In genomic region chr18:3597159-3597977, GRCh38 we compare ENCODE assay signal across 8 cellular contexts.
DNase-seq lines count a peak whose midpoint lies in the region; ATAC-seq and TF ChIP-seq lines count a peak whose summit lies in the region.

No MANE protein-coding gene starts in this region.

- DNase-seq in Calu3 = no peak
- DNase-seq in SK-N-SH = no peak
- no peak for DNase-seq in esophagus muscularis mucosa (ENCODE audit: extremely low spot score)
- no peak for DNase-seq in psoas muscle
- no peak for DNase-seq in NCI-H2107 (lab: John Stamatoyannopoulos, UW)
- no peak for DNase-seq in NCI-H146 treated with DMSO at 0.1 percent for 48 hours (lab: John Stamatoyannopoulos, UW; ENCODE audit: unreplicated experiment)

- H3K27me3 ChIP-seq in SK-N-SH (ENCODE audit: insufficient read depth) (no peaks in the 10 kb centered on the region), esophagus muscularis mucosa (no peaks in the 10 kb centered on the region), psoas muscle (ENCODE audit: insufficient read depth in 3 of 3, low read length in 2 of 3) (peaks cover 0 to 3% (median 0%) of the 10 kb centered on the region in 3 donors)

- H3K4me1 Mint-ChIP-seq in Calu3 (ENCODE audit: low read depth, unreplicated experiment) = peaks cover 45% of the 10 kb centered on the region

- ATAC-seq in psoas muscle = no peak
- ATAC-seq in GM21390 (IDR thresholded peaks at IDR 0.05; ENCODE audit: unreplicated experiment) = no peak
- no peak for ATAC-seq in GM21423 (IDR thresholded peaks at IDR 0.05; ENCODE audit: unreplicated experiment)

- H3K27ac ChIP-seq in SK-N-SH (ENCODE audit: low read depth in 2 of 2, low read length in 1 of 2) = peak overlapping the region; percentile 100
- H3K27ac ChIP-seq in esophagus muscularis mucosa (replicated peaks in 1 of 4) = peak overlapping the region; percentile 89 to 97 (median 96)
- H3K27ac ChIP-seq in psoas muscle = peak overlapping the region; percentile 94

- H3K4me3 Mint-ChIP-seq in Calu3 (ENCODE audit: low read depth, unreplicated experiment) = peak overlapping the region; percentile 80

- peaks cover 65% of the 10 kb centered on the region for H3K36me3 Mint-ChIP-seq in Calu3 (ENCODE audit: insufficient read depth, unreplicated experiment)

- no peaks in the 10 kb centered on the region for H3K9me2 ChIP-seq in SK-N-SH

- H2AFZ ChIP-seq in SK-N-SH (ENCODE audit: low read depth) = no peak overlapping the region

- peak overlapping the region; percentile 93 for H3K4me2 ChIP-seq in SK-N-SH

- intact Hi-C loops in Calu3 (cut with micrococcal nuclease; ENCODE audit: unreplicated experiment) (no loop called here), esophagus muscularis mucosa (cut with DNase I) (no loop called here), psoas muscle (cut with DNase I) (no loop called here)

- TF ChIP-seq RAD21 in SK-N-SH (IDR thresholded peaks at IDR 0.05; ENCODE audit: low read length) = no peak

- peaks cover 41% of the 10 kb centered on the region for H3K79me2 ChIP-seq in SK-N-SH (ENCODE audit: insufficient read depth)

- peak overlapping the region; percentile 92; the same call in 1 of the 2 replicates for H3K9ac ChIP-seq in SK-N-SH

- no peak for TF ChIP-seq POLR2A in esophagus muscularis mucosa (IDR thresholded peaks at IDR 0.05; ENCODE audit: low read depth)

- no peaks in the 10 kb centered on the region for H4K20me1 ChIP-seq in SK-N-SH (ENCODE audit: insufficient read depth)

- no peaks in the 10 kb centered on the region for H3K9me3 ChIP-seq in SK-N-SH
- no peaks in the 10 kb centered on the region for H3K9me3 ChIP-seq in esophagus muscularis mucosa
- H3K9me3 ChIP-seq in psoas muscle = no peaks in the 10 kb centered on the region

- peaks cover 49% of the 10 kb centered on the region for H3F3A ChIP-seq in SK-N-SH (replicated peaks; ENCODE audit: insufficient read depth)

- POLR2A ChIA-PET in SK-N-SH (lab: Yijun Ruan, JAX) = no interaction called here

- H3K4me3 ChIP-seq in SK-N-SH (ENCODE audit: low read depth in 2 of 2, low read length in 1 of 2) (0 out of 4 replicates have a peak overlapping the region, but pooled peaks of 1 of the 2 experiments have one; percentile 17), esophagus muscularis mucosa (no peak overlapping the region), psoas muscle (peak overlapping the region; percentile 69)

- no TSS peak for BruUV-seq in Calu3 (replicated peaks; lab: Mats Ljungman, UMichigan)

- H3K9me3 Mint-ChIP-seq in Calu3 (ENCODE audit: low read depth, unreplicated experiment) = no peaks in the 10 kb centered on the region

- no peak for TF ChIP-seq EP300 in SK-N-SH (IDR thresholded peaks at IDR 0.05; ENCODE audit: borderline replicate concordance in 1 of 2, low read depth in 1 of 2, low read length in 1 of 2)
- TF ChIP-seq EP300 in esophagus muscularis mucosa (IDR thresholded peaks at IDR 0.05) = no peak

- peaks cover 39 to 45% of the 10 kb centered on the region in 2 experiments for H3K4me1 ChIP-seq in SK-N-SH (ENCODE audit: control insufficient read depth in 1 of 2, insufficient read depth in 2 of 2, low read depth in 1 of 2, low read length in 1 of 2)
- H3K4me1 ChIP-seq in esophagus muscularis mucosa = peaks cover 46 to 58% (median 54%) of the 10 kb centered on the region in 4 donors
- peaks cover 34% of the 10 kb centered on the region for H3K4me1 ChIP-seq in psoas muscle

- TF ChIP-seq CTCF in Calu3 (IDR thresholded peaks at IDR 0.05; ENCODE audit: unreplicated experiment) (no peak), SK-N-SH (IDR thresholded peaks at IDR 0.05) (no peak), esophagus muscularis mucosa (IDR thresholded peaks at IDR 0.05) (no peak), psoas muscle (IDR thresholded peaks at IDR 0.05) (no peak)

- H3K36me3 ChIP-seq in SK-N-SH (replicated peaks in 1 of 2; ENCODE audit: control insufficient read depth in 1 of 2, insufficient read depth in 2 of 2, low read length in 1 of 2) (peaks cover 0 to 4% of the 10 kb centered on the region in 2 experiments), esophagus muscularis mucosa (no peaks in the 10 kb centered on the region), psoas muscle (ENCODE audit: insufficient read depth in 1 of 2, low read depth in 1 of 2) (peaks cover 0 to 7% of the 10 kb centered on the region in 2 donors)

- H3K27ac Mint-ChIP-seq in Calu3 (ENCODE audit: unreplicated experiment) = peak overlapping the region; percentile 99

- CTCF ChIA-PET in Calu3 (lab: Charles Lee) (interaction anchor here (0.5 to 1.1 kb wide), 3 partner anchors 12 to 315 kb away, joined by 3 to 9 read pairs (median 5); no protein-coding TSS in a partner anchor), SK-N-SH (lab: Yijun Ruan, JAX) (interaction anchor here (0.8 to 6.1 kb wide), 9 partner anchors 13 to 431 kb away, joined by 3 to 76 read pairs (median 8); no protein-coding TSS in a partner anchor)

- WGBS in SK-N-SH (ENCODE audit: low lambda C conversion rate) = 79% methylated on average over 12 of the region's 15 CpGs
- 65% methylated on average over 15 of the region's 15 CpGs for WGBS in esophagus muscularis mucosa
- WGBS in psoas muscle, 3 donors = 65 to 77% (median 66%) methylated on average over 15 of the region's 15 CpGs

- H3K27me3 Mint-ChIP-seq in Calu3 (ENCODE audit: unreplicated experiment) = no peaks in the 10 kb centered on the region

TF ChIP-seq in SK-N-SH, 30 proteins besides CTCF, POLR2A, EP300 and RAD21 (continues in another document):
- TF ChIP-seq ZBTB33 (IDR thresholded peaks at IDR 0.05; ENCODE audit: borderline replicate concordance, low read depth) (no peak), EZH2phosphoT487 (IDR thresholded peaks at IDR 0.05; ENCODE audit: borderline replicate concordance, low read depth) (no peak), RFX5 (IDR thresholded peaks at IDR 0.05; ENCODE audit: low read length) (no peak), POLR2AphosphoS5 (IDR thresholded peaks at IDR 0.05; ENCODE audit: low read depth, low read length) (no peak), ELF1 (IDR thresholded peaks at IDR 0.05) (no peak), REST (IDR thresholded peaks at IDR 0.05; ENCODE audit: low read depth, low read length) (no peak), RCOR1 (IDR thresholded peaks at IDR 0.05; ENCODE audit: low read length) (no peak), GABPA (IDR thresholded peaks at IDR 0.05; ENCODE audit: low read depth) (no peak), IRF3 (IDR thresholded peaks at IDR 0.05; ENCODE audit: low read depth, low read length) (no peak), NRF1 (IDR thresholded peaks at IDR 0.05; ENCODE audit: low read depth, low read length) (no peak), FOXJ3 (CRISPR knock-in tag; IDR thresholded peaks at IDR 0.05) (no peak)
